Comparison of ENCODE assay signal across 1 cellular context in genomic region chr22:37464181-37464580, GRCh38.
TF ChIP-seq lines count a peak whose summit lies in the region.

No MANE protein-coding gene starts in this region.

TF ChIP-seq in SK-N-SH, 30 proteins besides CTCF, POLR2A, EP300 and RAD21 (continued from another document):
- TF ChIP-seq, protein P1, sequence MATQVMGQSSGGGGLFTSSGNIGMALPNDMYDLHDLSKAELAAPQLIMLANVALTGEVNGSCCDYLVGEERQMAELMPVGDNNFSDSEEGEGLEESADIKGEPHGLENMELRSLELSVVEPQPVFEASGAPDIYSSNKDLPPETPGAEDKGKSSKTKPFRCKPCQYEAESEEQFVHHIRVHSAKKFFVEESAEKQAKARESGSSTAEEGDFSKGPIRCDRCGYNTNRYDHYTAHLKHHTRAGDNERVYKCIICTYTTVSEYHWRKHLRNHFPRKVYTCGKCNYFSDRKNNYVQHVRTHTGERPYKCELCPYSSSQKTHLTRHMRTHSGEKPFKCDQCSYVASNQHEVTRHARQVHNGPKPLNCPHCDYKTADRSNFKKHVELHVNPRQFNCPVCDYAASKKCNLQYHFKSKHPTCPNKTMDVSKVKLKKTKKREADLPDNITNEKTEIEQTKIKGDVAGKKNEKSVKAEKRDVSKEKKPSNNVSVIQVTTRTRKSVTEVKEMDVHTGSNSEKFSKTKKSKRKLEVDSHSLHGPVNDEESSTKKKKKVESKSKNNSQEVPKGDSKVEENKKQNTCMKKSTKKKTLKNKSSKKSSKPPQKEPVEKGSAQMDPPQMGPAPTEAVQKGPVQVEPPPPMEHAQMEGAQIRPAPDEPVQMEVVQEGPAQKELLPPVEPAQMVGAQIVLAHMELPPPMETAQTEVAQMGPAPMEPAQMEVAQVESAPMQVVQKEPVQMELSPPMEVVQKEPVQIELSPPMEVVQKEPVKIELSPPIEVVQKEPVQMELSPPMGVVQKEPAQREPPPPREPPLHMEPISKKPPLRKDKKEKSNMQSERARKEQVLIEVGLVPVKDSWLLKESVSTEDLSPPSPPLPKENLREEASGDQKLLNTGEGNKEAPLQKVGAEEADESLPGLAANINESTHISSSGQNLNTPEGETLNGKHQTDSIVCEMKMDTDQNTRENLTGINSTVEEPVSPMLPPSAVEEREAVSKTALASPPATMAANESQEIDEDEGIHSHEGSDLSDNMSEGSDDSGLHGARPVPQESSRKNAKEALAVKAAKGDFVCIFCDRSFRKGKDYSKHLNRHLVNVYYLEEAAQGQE (IDR thresholded peaks at IDR 0.05; ENCODE audit: low read depth, low read length), result no peak
- no peak for TF ChIP-seq RXRA (IDR thresholded peaks at IDR 0.05; ENCODE audit: borderline replicate concordance, low read depth)
